ENCODE assay signal across 16 cellular contexts in genomic region chr9:118529624-118530214, GRCh38.
DNase-seq lines count a peak whose midpoint lies in the region; ATAC-seq and TF ChIP-seq lines count a peak whose summit lies in the region.
"Had no signal": no experiment of that assay in that cellular context is flagged by ENCODE, and none has a peak within 500 bp of the region (broad histone marks: within the 10 kb centered on the region; RNA-seq: fewer than 3 reads in every experiment).

No MANE protein-coding gene starts in this region.

- DNase-seq in right atrium auricular region (ENCODE audit: low spot score) (no peak), left ventricle myocardium superior (no peak), NCI-H1105 (lab: John Stamatoyannopoulos, UW) (no peak), spleen (no peak), glomerular visceral epithelial cell (ENCODE audit: extremely low spot score) (no peak)
- DNase-seq in activated CD8-positive, alpha-beta memory T cell treated with anti-CD3 and anti-CD28 coated beads, Interleukin-2, amount 50 U/mL, for 48 hours = no peak
- DNase-seq: activated CD4-positive, alpha-beta T cell treated with anti-CD3 and anti-CD28 coated beads for 1 hour; activated naive CD4-positive, alpha-beta T cell treated with anti-CD3 and anti-CD28 coated beads for 36 hours; DMS153; NCI-H2171 treated with DMSO at 0.1 percent for 48 hours; stimulated activated CD4-positive, alpha-beta T cell treated with anti-CD3 and anti-CD28 coated beads, Interleukin-2, amount 100 ng/mL, for 48 hours; substantia nigra had no signal

- H3K9me3 ChIP-seq in right atrium auricular region = no peaks in the 10 kb centered on the region
- H3K9me3 ChIP-seq in spleen = no peaks in the 10 kb centered on the region
- H3K9me3 ChIP-seq: A549 had no signal

- H3K36me3 ChIP-seq in right atrium auricular region (no peaks in the 10 kb centered on the region), spleen (no peaks in the 10 kb centered on the region)

- H3K4me1 ChIP-seq in right atrium auricular region = peaks cover 0 to 8% of the 10 kb centered on the region in 2 donors
- H3K4me1 ChIP-seq in spleen = no peaks in the 10 kb centered on the region
- H3K4me1 ChIP-seq: parathyroid adenoma had no signal

- H3K27ac ChIP-seq in right atrium auricular region (peak overlapping the region; percentile 35 to 84), spleen (no peak overlapping the region)
- H3K27ac ChIP-seq: A549, parathyroid adenoma had no signal

- TF ChIP-seq POLR2A in spleen (IDR thresholded peaks at IDR 0.05) = no peak

- TF ChIP-seq CTCF in right atrium auricular region (IDR thresholded peaks at IDR 0.05) (no peak), spleen (IDR thresholded peaks at IDR 0.05 in 8 of 11, conservative IDR thresholded peaks at IDR 0.05 in 3 of 11) (no peak)

- no peaks in the 10 kb centered on the region for H3K27me3 ChIP-seq in right atrium auricular region
- H3K27me3 ChIP-seq in spleen (replicated peaks in 1 of 7) = no peaks in the 10 kb centered on the region

- intact Hi-C loops in left ventricle myocardium superior (cut with micrococcal nuclease) (no loop called here), spleen (cut with DNase I; ENCODE audit: low total_unique reads) (no loop called here)

- H3K4me3 ChIP-seq in right atrium auricular region (no peak overlapping the region), spleen (no peak overlapping the region)
- H3K4me3 ChIP-seq: A549 had no signal

- no peak for ATAC-seq in left ventricle myocardium superior
- peak; percentile 51 for ATAC-seq in HG02571 (IDR thresholded peaks at IDR 0.05; ENCODE audit: unreplicated experiment)
- peak; percentile 96 for ATAC-seq in HG03378 (IDR thresholded peaks at IDR 0.05; ENCODE audit: unreplicated experiment)
- ATAC-seq: A549 had no signal

- WGBS in spleen, 5 donors = 22 to 53% (median 47%) methylated on average over 2 of the region's 2 CpGs

Comparison
In these comparisons a context has a peak if more than half of its experiments do, and no peak if none do; other contexts are left out.
1. H3K27ac ChIP-seq: peak in right atrium auricular region (2 of 2); none in spleen (0 of 8).